29 cellular contexts compared by ENCODE assay signal in genomic region chr20:52015155-52015554, GRCh38.
"Had no signal": no experiment of that assay in that cellular context is flagged by ENCODE, and none has a peak within 500 bp of the region (broad histone marks: within the 10 kb centered on the region; RNA-seq: fewer than 3 reads in every experiment).

No MANE protein-coding gene starts in this region.

- H3K4me3 ChIP-seq: left lung, lower lobe of right lung, neural progenitor cell, right atrium auricular region, skin epidermis, stomach, thoracic aorta, tibial artery, upper lobe of right lung had no signal

- DNase-seq: hypothalamus; immature natural killer cell; kidney; left colon; left lung; lower lobe of right lung; mammary epithelial cell; mesenchymal stem cell; naive B cell; natural killer cell; nephron progenitor cell; occipital lobe; stimulated activated CD4-positive, alpha-beta T cell treated with anti-CD3 and anti-CD28 coated beads, Interleukin-12 subunit alpha, Interleukin-12 subunit beta, amount 100 ng/mL, for 4 hours; stimulated activated CD4-positive, alpha-beta T cell treated with anti-CD3 and anti-CD28 coated beads, Interleukin-15, amount 100 ng/mL, for 24 hours; stimulated activated CD4-positive, alpha-beta T cell treated with anti-CD3 and anti-CD28 coated beads, Interleukin-2, amount 100 ng/mL, for 24 hours; stimulated activated CD4-positive, alpha-beta T cell treated with anti-CD3 and anti-CD28 coated beads, Interleukin-4, amount 100 ng/mL, for 1 hour; stimulated activated naive B cell treated with anti-CD40 and anti-IgM and Interleukin-4, amounts not matched to agents 10 μg/mL and 1 μg/mL and 100 μg/mL, for 72 hours; stimulated activated naive CD8-positive, alpha-beta T cell treated with anti-CD3 and anti-CD28 coated beads, Interleukin-15, Interleukin-2, amounts not matched to agents 100 U/mL and 50 U/mL, for 24 hours; stomach; tibial artery; trophoblast cell; upper lobe of right lung had no signal

- H3K27ac Mint-ChIP-seq: immature natural killer cell; naive B cell; natural killer cell; neural progenitor cell; stimulated activated naive B cell treated with anti-CD40 and anti-IgM and Interleukin-4, amounts not matched to agents 10 μg/mL and 1 μg/mL and 100 μg/mL, for 72 hours had no signal

- H3K36me3 ChIP-seq: left lung, lower lobe of right lung, neutrophil, right atrium auricular region, stomach, thoracic aorta, tibial artery, upper lobe of right lung had no signal

- ATAC-seq: left colon; left lung; lower lobe of right lung; natural killer cell; sciatic nerve; stimulated activated naive B cell treated with anti-CD40 and anti-IgM and Interleukin-4, amounts not matched to agents 10 μg/mL and 1 μg/mL and 100 μg/mL, for 72 hours; stimulated activated naive CD8-positive, alpha-beta T cell treated with anti-CD3 and anti-CD28 coated beads, Interleukin-15, Interleukin-2, amounts not matched to agents 100 U/mL and 50 U/mL, for 24 hours; upper lobe of right lung had no signal

- H3K4me1 ChIP-seq: left lung, lower lobe of right lung, parathyroid adenoma, right atrium auricular region, stomach, tibial artery, upper lobe of right lung had no signal

- H3K36me3 Mint-ChIP-seq: neural progenitor cell had no signal

- H3K4me3 Mint-ChIP-seq: immature natural killer cell; naive B cell; natural killer cell; nephron progenitor cell; neural progenitor cell; stimulated activated naive B cell treated with anti-CD40 and anti-IgM and Interleukin-4, amounts not matched to agents 10 μg/mL and 1 μg/mL and 100 μg/mL, for 72 hours had no signal

- H3K9me3 ChIP-seq: neutrophil, thoracic aorta had no signal

- H3K4me1 Mint-ChIP-seq: immature natural killer cell; naive B cell; natural killer cell; stimulated activated naive B cell treated with anti-CD40 and anti-IgM and Interleukin-4, amounts not matched to agents 10 μg/mL and 1 μg/mL and 100 μg/mL, for 72 hours had no signal

- H3K27me3 ChIP-seq: left lung, neural progenitor cell, neutrophil, right atrium auricular region, stomach, tibial artery, upper lobe of right lung had no signal
